Comparison of ENCODE assay signal across 25 cellular contexts in genomic region chr3:139260041-139260486, GRCh38.
"Had no signal": no experiment of that assay in that cellular context is flagged by ENCODE, and none has a peak within 500 bp of the region (broad histone marks: within the 10 kb centered on the region; RNA-seq: fewer than 3 reads in every experiment).

No MANE protein-coding gene starts in this region.

- H3K27ac Mint-ChIP-seq: activated CD8-positive, alpha-beta T cell treated with anti-CD3 and anti-CD28 coated beads for 36 hours; activated naive CD4-positive, alpha-beta T cell treated with anti-CD3 and anti-CD28 coated beads, Interleukin-2, amount 50 U/mL, for 72 hours; activated T-cell treated with anti-CD3 and anti-CD28 coated beads, Interleukin-2, amount 50 U/mL, for 72 hours; natural killer cell treated with Interleukin-12 subunit alpha and Interleukin-12 subunit beta and Interleukin-15 and Interleukin-18, amount 100 ng/mL, for 72 hours; progenitor cell of endocrine pancreas; stimulated activated naive B cell treated with anti-CD40 and anti-IgM and Interleukin-4, amounts not matched to agents 10 μg/mL and 1 μg/mL and 100 μg/mL, for 72 hours had no signal

- H3K4me3 ChIP-seq: gastrocnemius medialis, left lung, lower lobe of right lung, ovary, skin epidermis, stomach, thyroid gland had no signal

- H3K9me3 ChIP-seq: gastrocnemius medialis, left lung, lower lobe of right lung, ovary, stomach, thyroid gland had no signal

- H3K4me1 Mint-ChIP-seq: central memory CD8-positive, alpha-beta T cell; stimulated activated naive B cell treated with anti-CD40 and anti-IgM and Interleukin-4, amounts not matched to agents 10 μg/mL and 1 μg/mL and 100 μg/mL, for 72 hours had no signal

- DNase-seq: activated CD4-positive, alpha-beta T cell treated with anti-CD3 and anti-CD28 coated beads, Interleukin-2, amount 50 U/mL, for 1 hour; activated CD8-positive, alpha-beta T cell treated with anti-CD3 and anti-CD28 coated beads for 36 hours; activated naive CD4-positive, alpha-beta T cell; activated T-cell treated with anti-CD3 and anti-CD28 coated beads for 4 hours; activated T-cell treated with anti-CD3 and anti-CD28 coated beads, Interleukin-2, amount 50 U/mL, for 72 hours; dermis blood vessel endothelial cell; effector CD8-positive, alpha-beta T cell; gastrocnemius medialis; glutamatergic neuron; left lung; lower lobe of right lung; mesendoderm; ovary; stimulated activated CD4-positive, alpha-beta T cell treated with anti-CD3 and anti-CD28 coated beads, Interleukin-4, amount 100 ng/mL, for 4 hours; stimulated activated CD8-positive, alpha-beta memory T cell treated with anti-CD3 and anti-CD28 coated beads, Interleukin-4, amount 100 ng/mL, for 48 hours; stimulated activated naive B cell treated with anti-CD40 and anti-IgM and Interleukin-4, amounts not matched to agents 10 μg/mL and 1 μg/mL and 100 μg/mL, for 72 hours; stomach; T-helper 2 cell; thyroid gland had no signal

- H3K27me3 ChIP-seq: gastrocnemius medialis, ovary, stomach, thyroid gland had no signal

- H3K9me3 Mint-ChIP-seq: activated CD8-positive, alpha-beta T cell treated with anti-CD3 and anti-CD28 coated beads for 36 hours; activated naive CD4-positive, alpha-beta T cell treated with anti-CD3 and anti-CD28 coated beads, Interleukin-2, amount 50 U/mL, for 72 hours; activated T-cell treated with anti-CD3 and anti-CD28 coated beads, Interleukin-2, amount 50 U/mL, for 72 hours; central memory CD8-positive, alpha-beta T cell; natural killer cell treated with Interleukin-12 subunit alpha and Interleukin-12 subunit beta and Interleukin-15 and Interleukin-18, amount 100 ng/mL, for 72 hours; stimulated activated naive B cell treated with anti-CD40 and anti-IgM and Interleukin-4, amounts not matched to agents 10 μg/mL and 1 μg/mL and 100 μg/mL, for 72 hours had no signal

- H3K27ac ChIP-seq: gastrocnemius medialis, left lung, lower lobe of right lung, ovary, skin epidermis, stomach, thyroid gland had no signal

- H3K4me1 ChIP-seq: left lung, lower lobe of right lung, stomach, thyroid gland had no signal

- H3K36me3 Mint-ChIP-seq: activated naive CD4-positive, alpha-beta T cell treated with anti-CD3 and anti-CD28 coated beads, Interleukin-2, amount 50 U/mL, for 72 hours; natural killer cell treated with Interleukin-12 subunit alpha and Interleukin-12 subunit beta and Interleukin-15 and Interleukin-18, amount 100 ng/mL, for 72 hours; stimulated activated naive B cell treated with anti-CD40 and anti-IgM and Interleukin-4, amounts not matched to agents 10 μg/mL and 1 μg/mL and 100 μg/mL, for 72 hours had no signal

- ATAC-seq: activated CD8-positive, alpha-beta T cell treated with anti-CD3 and anti-CD28 coated beads for 36 hours; activated naive CD4-positive, alpha-beta T cell treated with anti-CD3 and anti-CD28 coated beads, Interleukin-2, amount 50 U/mL, for 72 hours; activated T-cell treated with anti-CD3 and anti-CD28 coated beads, Interleukin-2, amount 50 U/mL, for 72 hours; gastrocnemius medialis; left lung; lower lobe of right lung; sciatic nerve had no signal

- H3K4me3 Mint-ChIP-seq: activated CD8-positive, alpha-beta T cell treated with anti-CD3 and anti-CD28 coated beads for 36 hours; activated T-cell treated with anti-CD3 and anti-CD28 coated beads, Interleukin-2, amount 50 U/mL, for 72 hours; central memory CD8-positive, alpha-beta T cell; natural killer cell treated with Interleukin-12 subunit alpha and Interleukin-12 subunit beta and Interleukin-15 and Interleukin-18, amount 100 ng/mL, for 72 hours; stimulated activated naive B cell treated with anti-CD40 and anti-IgM and Interleukin-4, amounts not matched to agents 10 μg/mL and 1 μg/mL and 100 μg/mL, for 72 hours had no signal

- H3K36me3 ChIP-seq: gastrocnemius medialis, left lung, lower lobe of right lung, ovary, stomach, thyroid gland had no signal
